1 cellular context compared by ENCODE assay signal in genomic region chr6:84842526-84843161, GRCh38.
TF ChIP-seq lines count a peak whose summit lies in the region.

No MANE protein-coding gene starts in this region.

TF ChIP-seq in WTC11, 78 proteins besides CTCF, POLR2A, EP300 and RAD21 (continued from another document):
- TF ChIP-seq ARID4B (CRISPR knock-in tag; IDR thresholded peaks at IDR 0.05; ENCODE audit: borderline replicate concordance) (no peak), NR3C1 (CRISPR knock-in tag; conservative IDR thresholded peaks at IDR 0.05; ENCODE audit: low read depth) (no peak), ZNF396 (CRISPR knock-in tag; IDR thresholded peaks at IDR 0.05; ENCODE audit: borderline replicate concordance) (no peak)
